9 cellular contexts compared by ENCODE assay signal in the genomic region with DNA sequence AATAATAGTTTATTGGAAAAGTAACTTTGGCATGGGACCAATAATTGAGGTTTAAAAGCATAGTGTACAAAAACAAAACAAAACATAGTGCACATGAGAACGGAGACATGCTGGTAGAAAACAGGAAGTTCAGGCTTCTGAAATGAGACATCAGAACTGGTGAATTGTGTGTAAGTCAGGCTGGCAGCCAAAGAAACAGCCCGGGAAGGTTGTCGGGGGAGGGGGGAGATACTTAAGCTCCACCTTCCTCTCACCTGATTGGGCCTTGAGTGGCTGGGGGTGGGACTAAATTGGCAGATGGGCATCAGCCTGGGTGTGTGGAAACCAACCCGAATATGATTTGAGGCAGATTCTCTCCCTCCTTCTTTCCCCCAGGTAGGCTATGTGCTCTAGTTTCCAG.
DNase-seq lines count a peak whose midpoint lies in the region; ATAC-seq, FAIRE-seq and TF ChIP-seq lines count a peak whose summit lies in the region.
"Had no signal": no experiment of that assay in that cellular context is flagged by ENCODE, and none has a peak within 500 bp of the region (broad histone marks: within the 10 kb centered on the region; RNA-seq: fewer than 3 reads in every experiment).

No MANE protein-coding gene starts in this region.

- CTCF ChIA-PET in PC-3 (lab: Charles Lee), result interaction anchor here (0.6 kb wide), 1 partner anchor 114 kb away, joined by 5 read pairs; no protein-coding TSS in a partner anchor

- H3K27me3 ChIP-seq in PC-3 (ENCODE audit: low read length), result peaks cover 13% of the 10 kb centered on the region; the same call in 1 of the 2 replicates

- TF ChIP-seq CTCF in PC-3 (conservative IDR thresholded peaks at IDR 0.05; ENCODE audit: low read depth, low read length) (no peak), kidney (IDR thresholded peaks at IDR 0.05; ENCODE audit: borderline replicate concordance, extremely low read depth, insufficient read depth) (no peak)

- H3K4me1 ChIP-seq in PC-3 (ENCODE audit: insufficient read depth, low read length) (no peaks in the 10 kb centered on the region), kidney (ENCODE audit: control insufficient read depth in 1 of 2, insufficient read depth in 1 of 2, low read depth in 1 of 2, low read length in 2 of 2) (no peaks in the 10 kb centered on the region)

- H3K36me3 ChIP-seq in PC-3 (ENCODE audit: low read depth, low read length) (no peaks in the 10 kb centered on the region), kidney (ENCODE audit: control insufficient read depth in 1 of 2, insufficient read depth in 2 of 2, low read length in 2 of 2) (no peaks in the 10 kb centered on the region)

- H3K27ac ChIP-seq in PC-3 (ENCODE audit: low read length) (no peak overlapping the region), kidney (ENCODE audit: low read depth in 2 of 2, low read length in 2 of 2) (no peak overlapping the region)

- H3K9ac ChIP-seq in PC-3 (ENCODE audit: low read length) (no peak overlapping the region), kidney (ENCODE audit: low read length in 2 of 2) (no peak overlapping the region)

- peak; percentile 57 for DNase-seq in Right ventricle myocardium superior
- DNase-seq in cardiac septum (ENCODE audit: low spot score), result no peak
- peak; percentile 33 for DNase-seq in PC-3
- DNase-seq in iPS-NIHi7 (ENCODE audit: extremely low spot score), result peak; percentile 52
- DNase-seq in amniotic stem cell (lab: John Stamatoyannopoulos, UW), result no peak
- no peak for DNase-seq in kidney

- no peaks in the 10 kb centered on the region for H3K79me2 ChIP-seq in PC-3 (ENCODE audit: low read length)

- H3K4me2 ChIP-seq in PC-3 (ENCODE audit: low read length), result no peak overlapping the region

- no peaks in the 10 kb centered on the region for H3F3A ChIP-seq in PC-3 (ENCODE audit: low read length, unreplicated experiment)

- FAIRE-seq in kidney (lab: Jason Lieb, UNC), result no peak
- FAIRE-seq: G401.6 had no signal

- intact Hi-C loops in Right ventricle myocardium superior (cut with DNase I) (no loop called here), cardiac septum (cut with DNase I) (no loop called here), PC-3 (cut with micrococcal nuclease) (no loop called here), kidney (cut with DNase I) (no loop called here)

- no peaks in the 10 kb centered on the region for H3K9me3 ChIP-seq in PC-3 (ENCODE audit: low read length)
- no peaks in the 10 kb centered on the region for H3K9me3 ChIP-seq in kidney (ENCODE audit: control insufficient read depth in 1 of 2, low read length in 2 of 2)

- POLR2A ChIA-PET in PC-3 (lab: Charles Lee; ENCODE audit: unreplicated experiment), result no interaction called here

- no peaks in the 10 kb centered on the region for H4K20me1 ChIP-seq in PC-3 (ENCODE audit: low read length)

- ATAC-seq in Right ventricle myocardium superior (ENCODE audit: poor library complexity) (peak; percentile 26), HG02798 (IDR thresholded peaks at IDR 0.05; ENCODE audit: poor library complexity, unreplicated experiment) (peak; percentile 78), PC-3 (no peak), HG03196 (IDR thresholded peaks at IDR 0.05; ENCODE audit: unreplicated experiment) (no peak)

- BruUV-seq in PC-3 (replicated peaks; lab: Mats Ljungman, UMichigan), result no TSS peak

- no peak overlapping the region for H3K4me3 ChIP-seq in PC-3 (ENCODE audit: low read length)
- no peak overlapping the region for H3K4me3 ChIP-seq in kidney (ENCODE audit: low read length in 2 of 2)

- no peaks in the 10 kb centered on the region for H3K9me2 ChIP-seq in PC-3 (replicated peaks; ENCODE audit: low read length)

- H2AFZ ChIP-seq in PC-3 (ENCODE audit: low read length), result no peak overlapping the region

Comparison
In these comparisons a context has a peak if more than half of its experiments do, and no peak if none do; other contexts are left out.
1. DNase-seq: peak in Right ventricle myocardium superior (single experiment), PC-3 (single experiment) and iPS-NIHi7 (single experiment); none in cardiac septum (single experiment), amniotic stem cell (single experiment) and kidney (single experiment).
2. ATAC-seq: peak in Right ventricle myocardium superior (single experiment) and HG02798 (single experiment); none in PC-3 (single experiment) and HG03196 (single experiment).